Comparison of ENCODE assay signal across 1 cellular context in the genomic region with DNA sequence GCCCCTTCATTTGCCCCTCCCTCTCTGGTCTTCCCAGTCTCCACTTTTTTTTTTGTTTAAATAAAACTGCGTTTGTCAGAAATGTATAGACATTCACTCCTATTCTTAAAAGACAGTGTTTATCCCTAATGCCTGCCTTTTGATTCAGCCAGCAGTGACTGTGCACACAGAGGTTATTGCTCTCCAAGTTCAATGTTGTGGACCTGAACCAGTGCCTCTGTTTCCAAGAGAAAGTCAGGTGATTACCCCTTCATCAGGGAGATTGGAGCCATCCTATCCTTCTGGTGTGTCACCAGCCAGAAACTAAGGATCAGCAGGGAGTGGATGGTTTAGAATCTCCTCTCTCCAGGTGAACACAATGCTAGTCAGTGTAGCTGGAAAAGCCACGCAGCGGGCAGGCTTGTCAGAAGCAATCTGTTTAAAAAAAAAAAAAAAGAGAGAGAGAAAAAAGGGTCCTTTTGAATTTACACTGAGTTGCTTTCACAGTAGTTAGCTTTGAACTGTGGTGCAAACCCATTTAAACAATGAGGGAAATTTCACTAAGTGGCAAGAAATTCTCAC.
A peak's percentile ranks its signal among the peaks of the same experiment; 100 is the strongest.
TF ChIP-seq lines count a peak whose summit lies in the region.

No MANE protein-coding gene starts in this region.

TF ChIP-seq in GM23338, 12 proteins besides CTCF, POLR2A, EP300 and RAD21:
- TF ChIP-seq, protein P1, sequence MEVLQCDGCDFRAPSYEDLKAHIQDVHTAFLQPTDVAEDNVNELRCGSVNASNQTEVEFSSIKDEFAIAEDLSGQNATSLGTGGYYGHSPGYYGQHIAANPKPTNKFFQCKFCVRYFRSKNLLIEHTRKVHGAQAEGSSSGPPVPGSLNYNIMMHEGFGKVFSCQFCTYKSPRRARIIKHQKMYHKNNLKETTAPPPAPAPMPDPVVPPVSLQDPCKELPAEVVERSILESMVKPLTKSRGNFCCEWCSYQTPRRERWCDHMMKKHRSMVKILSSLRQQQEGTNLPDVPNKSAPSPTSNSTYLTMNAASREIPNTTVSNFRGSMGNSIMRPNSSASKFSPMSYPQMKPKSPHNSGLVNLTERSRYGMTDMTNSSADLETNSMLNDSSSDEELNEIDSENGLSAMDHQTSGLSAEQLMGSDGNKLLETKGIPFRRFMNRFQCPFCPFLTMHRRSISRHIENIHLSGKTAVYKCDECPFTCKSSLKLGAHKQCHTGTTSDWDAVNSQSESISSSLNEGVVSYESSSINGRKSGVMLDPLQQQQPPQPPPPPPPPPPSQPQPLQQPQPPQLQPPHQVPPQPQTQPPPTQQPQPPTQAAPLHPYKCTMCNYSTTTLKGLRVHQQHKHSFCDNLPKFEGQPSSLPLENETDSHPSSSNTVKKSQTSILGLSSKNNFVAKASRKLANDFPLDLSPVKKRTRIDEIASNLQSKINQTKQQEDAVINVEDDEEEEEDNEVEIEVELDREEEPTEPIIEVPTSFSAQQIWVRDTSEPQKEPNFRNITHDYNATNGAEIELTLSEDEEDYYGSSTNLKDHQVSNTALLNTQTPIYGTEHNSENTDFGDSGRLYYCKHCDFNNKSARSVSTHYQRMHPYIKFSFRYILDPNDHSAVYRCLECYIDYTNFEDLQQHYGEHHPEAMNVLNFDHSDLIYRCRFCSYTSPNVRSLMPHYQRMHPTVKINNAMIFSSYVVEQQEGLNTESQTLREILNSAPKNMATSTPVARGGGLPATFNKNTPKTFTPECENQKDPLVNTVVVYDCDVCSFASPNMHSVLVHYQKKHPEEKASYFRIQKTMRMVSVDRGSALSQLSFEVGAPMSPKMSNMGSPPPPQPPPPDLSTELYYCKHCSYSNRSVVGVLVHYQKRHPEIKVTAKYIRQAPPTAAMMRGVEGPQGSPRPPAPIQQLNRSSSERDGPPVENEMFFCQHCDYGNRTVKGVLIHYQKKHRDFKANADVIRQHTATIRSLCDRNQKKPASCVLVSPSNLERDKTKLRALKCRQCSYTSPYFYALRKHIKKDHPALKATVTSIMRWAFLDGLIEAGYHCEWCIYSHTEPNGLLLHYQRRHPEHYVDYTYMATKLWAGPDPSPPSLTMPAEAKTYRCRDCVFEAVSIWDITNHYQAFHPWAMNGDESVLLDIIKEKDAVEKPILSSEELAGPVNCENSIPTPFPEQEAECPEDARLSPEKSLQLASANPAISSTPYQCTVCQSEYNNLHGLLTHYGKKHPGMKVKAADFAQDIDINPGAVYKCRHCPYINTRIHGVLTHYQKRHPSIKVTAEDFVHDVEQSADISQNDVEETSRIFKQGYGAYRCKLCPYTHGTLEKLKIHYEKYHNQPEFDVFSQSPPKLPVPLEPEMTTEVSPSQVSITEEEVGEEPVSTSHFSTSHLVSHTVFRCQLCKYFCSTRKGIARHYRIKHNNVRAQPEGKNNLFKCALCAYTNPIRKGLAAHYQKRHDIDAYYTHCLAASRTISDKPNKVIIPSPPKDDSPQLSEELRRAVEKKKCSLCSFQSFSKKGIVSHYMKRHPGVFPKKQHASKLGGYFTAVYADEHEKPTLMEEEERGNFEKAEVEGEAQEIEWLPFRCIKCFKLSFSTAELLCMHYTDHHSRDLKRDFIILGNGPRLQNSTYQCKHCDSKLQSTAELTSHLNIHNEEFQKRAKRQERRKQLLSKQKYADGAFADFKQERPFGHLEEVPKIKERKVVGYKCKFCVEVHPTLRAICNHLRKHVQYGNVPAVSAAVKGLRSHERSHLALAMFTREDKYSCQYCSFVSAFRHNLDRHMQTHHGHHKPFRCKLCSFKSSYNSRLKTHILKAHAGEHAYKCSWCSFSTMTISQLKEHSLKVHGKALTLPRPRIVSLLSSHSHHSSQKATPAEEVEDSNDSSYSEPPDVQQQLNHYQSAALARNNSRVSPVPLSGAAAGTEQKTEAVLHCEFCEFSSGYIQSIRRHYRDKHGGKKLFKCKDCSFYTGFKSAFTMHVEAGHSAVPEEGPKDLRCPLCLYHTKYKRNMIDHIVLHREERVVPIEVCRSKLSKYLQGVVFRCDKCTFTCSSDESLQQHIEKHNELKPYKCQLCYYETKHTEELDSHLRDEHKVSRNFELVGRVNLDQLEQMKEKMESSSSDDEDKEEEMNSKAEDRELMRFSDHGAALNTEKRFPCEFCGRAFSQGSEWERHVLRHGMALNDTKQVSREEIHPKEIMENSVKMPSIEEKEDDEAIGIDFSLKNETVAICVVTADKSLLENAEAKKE (CRISPR knock-in tag; IDR thresholded peaks at IDR 0.05): 0 out of 2 replicates have a peak, but pooled peaks have one; percentile 34
- TF ChIP-seq NANOG (IDR thresholded peaks at IDR 0.05; ENCODE audit: borderline replicate concordance) (peak; percentile 34), CREB1 (CRISPR knock-in tag; IDR thresholded peaks at IDR 0.05; ENCODE audit: low read depth) (peak; percentile 38; the same call in 1 of the 2 replicates), EZH2 (IDR thresholded peaks at IDR 0.05; ENCODE audit: low read depth, unreplicated experiment) (no peak)
